In the genomic region with DNA sequence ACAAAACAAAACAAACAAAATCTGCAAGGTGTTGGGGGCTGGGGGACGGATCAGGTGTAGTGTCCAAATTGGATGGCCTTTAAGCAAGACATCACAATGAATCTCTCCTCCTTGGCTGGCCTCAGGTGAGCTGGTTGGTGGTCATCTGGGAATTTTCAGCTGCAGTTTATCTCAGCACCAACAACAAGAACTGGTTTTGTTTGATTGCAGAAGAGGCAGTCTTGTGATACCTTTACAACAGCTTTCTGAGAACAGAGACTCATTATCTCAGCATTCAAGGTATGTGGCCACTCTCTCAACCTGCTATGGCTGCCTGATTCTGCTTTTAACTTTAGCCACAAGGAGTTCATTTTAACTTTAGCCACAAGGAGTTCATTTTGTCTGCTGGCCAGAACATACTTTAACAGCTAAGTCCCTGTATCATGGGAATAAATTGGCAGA, we compare ENCODE assay signal across 16 cellular contexts.
DNase-seq lines count a peak whose midpoint lies in the region; ATAC-seq and TF ChIP-seq lines count a peak whose summit lies in the region.
"Had no signal": no experiment of that assay in that cellular context is flagged by ENCODE, and none has a peak within 500 bp of the region (broad histone marks: within the 10 kb centered on the region; RNA-seq: fewer than 3 reads in every experiment).

No MANE protein-coding gene starts in this region.

- no peak overlapping the region for H3K9ac ChIP-seq in PC-3 (ENCODE audit: low read length)

- TF ChIP-seq CTCF in PC-3 (conservative IDR thresholded peaks at IDR 0.05; ENCODE audit: low read depth, low read length) (no peak), nephron progenitor cell (IDR thresholded peaks at IDR 0.05) (no peak)

- no peak overlapping the region for H2AFZ ChIP-seq in PC-3 (ENCODE audit: low read length)

- peak; percentile 73 for ATAC-seq in GM18498 (IDR thresholded peaks at IDR 0.05; ENCODE audit: unreplicated experiment)
- ATAC-seq in HG02588 (IDR thresholded peaks at IDR 0.05; ENCODE audit: unreplicated experiment) = peak; percentile 64
- no peak for ATAC-seq in PC-3
- ATAC-seq in left lobe of liver = no peak
- ATAC-seq: activated T-cell treated with anti-CD3 and anti-CD28 coated beads, Interleukin-2, amount 50 U/mL, for 4 hours; heart left ventricle had no signal

- H3K79me2 ChIP-seq in PC-3 (ENCODE audit: low read length) = no peaks in the 10 kb centered on the region

- H3K36me3 ChIP-seq in PC-3 (ENCODE audit: low read depth, low read length) = no peaks in the 10 kb centered on the region
- H3K36me3 ChIP-seq: heart left ventricle, uterus had no signal

- no peak overlapping the region for H3K27ac Mint-ChIP-seq in nephron progenitor cell

- DNase-seq in PC-3 (peak; percentile 13), iPS DF 19.7 (ENCODE audit: low read depth, low spot score) (peak; percentile 3), AML-193 (lab: John Stamatoyannopoulos, UW) (no peak), left lobe of liver (ENCODE audit: low spot score) (no peak), AG20443 (ENCODE audit: low spot score) (no peak), nephron progenitor cell (no peak)
- DNase-seq: activated CD4-positive, CD25-positive, alpha-beta regulatory T cell treated with anti-CD3 and anti-CD28 coated beads, Interleukin-2, amount 50 U/mL, for 72 hours; activated T-cell treated with anti-CD3 and anti-CD28 coated beads, Interleukin-2, amount 50 U/mL, for 4 hours; anterior cingulate cortex; DND-41; effector CD4-positive, alpha-beta T cell; heart left ventricle; NCI-H1694 treated with DMSO at 0.1 percent for 48 hours; uterus had no signal

- intact Hi-C loops in PC-3 (cut with micrococcal nuclease) = loop anchor here (10.0 kb wide), 1 partner anchor 1783 kb away; no protein-coding TSS in a partner anchor

- H3K4me3 ChIP-seq in PC-3 (ENCODE audit: low read length) = no peak overlapping the region
- H3K4me3 ChIP-seq: heart left ventricle, uterus had no signal

- no peaks in the 10 kb centered on the region for H3K4me1 Mint-ChIP-seq in nephron progenitor cell

- no peak overlapping the region for H3K4me3 Mint-ChIP-seq in nephron progenitor cell
- H3K4me3 Mint-ChIP-seq: activated T-cell treated with anti-CD3 and anti-CD28 coated beads, Interleukin-2, amount 50 U/mL, for 4 hours had no signal

- H3K9me3 Mint-ChIP-seq in nephron progenitor cell = no peaks in the 10 kb centered on the region

- POLR2A ChIA-PET in PC-3 (lab: Charles Lee; ENCODE audit: unreplicated experiment) = no interaction called here

- H3K36me3 Mint-ChIP-seq in nephron progenitor cell (ENCODE audit: low read depth) = no peaks in the 10 kb centered on the region

- no peaks in the 10 kb centered on the region for H3K4me1 ChIP-seq in PC-3 (ENCODE audit: insufficient read depth, low read length)
- H3K4me1 ChIP-seq: heart left ventricle, uterus had no signal

- H3K27me3 ChIP-seq in PC-3 (ENCODE audit: low read length) = no peaks in the 10 kb centered on the region
- H3K27me3 ChIP-seq: heart left ventricle, uterus had no signal

- no peaks in the 10 kb centered on the region for H3K9me2 ChIP-seq in PC-3 (replicated peaks; ENCODE audit: low read length)

- no peak overlapping the region for H3K4me2 ChIP-seq in PC-3 (ENCODE audit: low read length)

- no peaks in the 10 kb centered on the region for H4K20me1 ChIP-seq in PC-3 (ENCODE audit: low read length)

- CTCF ChIA-PET in PC-3 (lab: Charles Lee) = no interaction called here

- H3K27ac ChIP-seq in PC-3 (ENCODE audit: low read length) = no peak overlapping the region
- H3K27ac ChIP-seq: heart left ventricle, uterus had no signal

- no peaks in the 10 kb centered on the region for H3K27me3 Mint-ChIP-seq in nephron progenitor cell (ENCODE audit: low read depth, poor library complexity)

- H3K9me3 ChIP-seq in PC-3 (ENCODE audit: low read length) = no peaks in the 10 kb centered on the region
- H3K9me3 ChIP-seq: heart left ventricle, uterus had no signal

- no TSS peak for BruUV-seq in PC-3 (replicated peaks; lab: Mats Ljungman, UMichigan)

- H3F3A ChIP-seq in PC-3 (ENCODE audit: low read length, unreplicated experiment) = no peaks in the 10 kb centered on the region

Comparison
In these comparisons a context has a peak if more than half of its experiments do, and no peak if none do; other contexts are left out.
1. ATAC-seq: peak in GM18498 (single experiment) and HG02588 (single experiment); none in PC-3 (single experiment) and left lobe of liver (single experiment).
2. DNase-seq: peak in PC-3 (single experiment) and iPS DF 19.7 (single experiment); none in AML-193 (0 of 2), left lobe of liver (single experiment), AG20443 (single experiment) and nephron progenitor cell (single experiment).